1 cellular context compared by ENCODE assay signal in genomic region chr18:58150772-58151171, GRCh38.
TF ChIP-seq lines count a peak whose summit lies in the region.

No MANE protein-coding gene starts in this region.

TF ChIP-seq in liver, 16 proteins besides CTCF, POLR2A, EP300 and RAD21:
- TF ChIP-seq REST (IDR thresholded peaks at IDR 0.05) (no peak), TAF1 (conservative IDR thresholded peaks at IDR 0.05) (no peak), RXRA (IDR thresholded peaks at IDR 0.05) (peak; percentile 52 to 56), HNF4G (IDR thresholded peaks at IDR 0.05) (peak; percentile 21), ATF3 (IDR thresholded peaks at IDR 0.05) (no peak), HNF4A (conservative IDR thresholded peaks at IDR 0.05) (peak; percentile 74 to 82), FOXA2 (IDR thresholded peaks at IDR 0.05) (no peak)
